ENCODE assay signal across 8 cellular contexts in the genomic region with DNA sequence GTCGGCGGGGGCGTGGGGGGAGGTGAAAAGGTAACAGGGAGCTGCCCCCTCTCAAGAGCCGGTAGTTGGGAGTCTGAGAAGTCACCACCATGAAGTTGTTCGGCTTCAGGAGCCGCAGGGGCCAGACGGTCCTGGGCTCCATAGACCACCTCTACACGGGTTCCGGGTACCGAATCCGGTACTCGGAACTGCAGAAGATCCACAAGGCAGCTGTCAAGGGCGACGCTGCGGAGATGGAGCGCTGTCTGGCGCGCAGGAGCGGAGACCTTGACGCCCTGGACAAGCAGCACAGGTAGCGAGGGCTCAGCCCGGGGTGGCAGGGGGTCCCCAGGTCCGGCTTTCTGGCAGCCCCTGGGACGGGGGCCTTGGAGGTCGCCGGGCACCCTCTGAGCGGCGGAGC. TPM values are rescaled to one million over a fixed set of nuclear protein-coding genes. Genes with fewer than 3 reads are reported as not detected.
DNase-seq lines count a peak whose midpoint lies in the region; ATAC-seq and TF ChIP-seq lines count a peak whose summit lies in the region.

No MANE protein-coding gene starts in this region.

- POLR2A ChIA-PET in PC-9 (lab: Charles Lee; ENCODE audit: unreplicated experiment) = no interaction called here

- no peaks in the 10 kb centered on the region for H3K4me1 Mint-ChIP-seq in stimulated activated effector memory CD8-positive, alpha-beta T cell treated with anti-CD3 and anti-CD28 coated beads, Interleukin-12 subunit alpha, Interleukin-12 subunit beta, amount 100 ng/mL, for 72 hours

- TSS peak; percentile 80 for BruUV-seq in PC-9 (replicated peaks; lab: Mats Ljungman, UMichigan)

- 0 out of 2 replicates have a peak, but pooled peaks cover 6% of the 10 kb centered on the region for H3K4me1 ChIP-seq in PC-9 (replicated peaks; ENCODE audit: insufficient read depth)
- peaks cover 0 to 11% (median 0%) of the 10 kb centered on the region in 3 donors for H3K4me1 ChIP-seq in gastroesophageal sphincter

- CTCF ChIA-PET in PC-9 (lab: Charles Lee) = no interaction called here

- H3K4me3 ChIP-seq in PC-9 (peak overlapping the region; percentile 68), epithelial cell of proximal tubule (ENCODE audit: low read depth, low read length) (peak overlapping the region; percentile 55), gastroesophageal sphincter (peak overlapping the region in 1 of 2 donors; percentile 54)

- no CpG with 5 or more reads among the region's 28 CpGs for WGBS in gastroesophageal sphincter (ENCODE audit: low coverage in 1 of 2), 2 donors

- DNase-seq in NCI-H1417 (lab: John Stamatoyannopoulos, UW) (peak in 2 of 3 experiments; percentile 49 to 51), NCI-H1417 treated with DMSO at 0.1 percent for 48 hours (lab: John Stamatoyannopoulos, UW) (no peak), PC-9 (no peak), epithelial cell of proximal tubule (ENCODE audit: low read depth) (no peak), activated gamma-delta T cell (lab: John Stamatoyannopoulos, UW) (no peak), NCI-H510A treated with DMSO at 0.1 percent for 48 hours (lab: John Stamatoyannopoulos, UW) (no peak)
- DNase-seq in stimulated activated effector memory CD8-positive, alpha-beta T cell treated with anti-CD3 and anti-CD28 coated beads, Interleukin-12 subunit alpha, Interleukin-12 subunit beta, amount 100 ng/mL, for 72 hours (ENCODE audit: low spot score in 2 of 2) = no peak

- no peak for TF ChIP-seq POLR2A in gastroesophageal sphincter (IDR thresholded peaks at IDR 0.05)

- intact Hi-C loops in PC-9 (cut with micrococcal nuclease; ENCODE audit: unreplicated experiment) = no loop called here

- no peaks in the 10 kb centered on the region for H3K9me3 ChIP-seq in PC-9 (ENCODE audit: insufficient read depth, low read depth)
- no peaks in the 10 kb centered on the region for H3K9me3 ChIP-seq in gastroesophageal sphincter

- peak overlapping the region; percentile 71 for H2AFZ ChIP-seq in PC-9

- H3K27me3 ChIP-seq in PC-9 (ENCODE audit: insufficient read depth, low read depth) (no peaks in the 10 kb centered on the region), gastroesophageal sphincter (peaks cover 11% of the 10 kb centered on the region)

- H4K20me1 ChIP-seq in PC-9 (ENCODE audit: insufficient read depth) = no peaks in the 10 kb centered on the region

- H3K9me3 Mint-ChIP-seq in stimulated activated effector memory CD8-positive, alpha-beta T cell treated with anti-CD3 and anti-CD28 coated beads, Interleukin-12 subunit alpha, Interleukin-12 subunit beta, amount 100 ng/mL, for 72 hours = no peaks in the 10 kb centered on the region

- H3K27ac ChIP-seq in PC-9 = no peak overlapping the region
- H3K27ac ChIP-seq in gastroesophageal sphincter = no peak overlapping the region

- H3K79me2 ChIP-seq in PC-9 (ENCODE audit: low read depth) = no peaks in the 10 kb centered on the region

- H3K36me3 Mint-ChIP-seq in stimulated activated effector memory CD8-positive, alpha-beta T cell treated with anti-CD3 and anti-CD28 coated beads, Interleukin-12 subunit alpha, Interleukin-12 subunit beta, amount 100 ng/mL, for 72 hours = peaks cover 3% of the 10 kb centered on the region

- H3K4me2 ChIP-seq in PC-9 = peak overlapping the region; percentile 83

- H3F3A ChIP-seq in PC-9 (ENCODE audit: insufficient read depth, low read depth) = no peaks in the 10 kb centered on the region

- H3K4me3 Mint-ChIP-seq in stimulated activated effector memory CD8-positive, alpha-beta T cell treated with anti-CD3 and anti-CD28 coated beads, Interleukin-12 subunit alpha, Interleukin-12 subunit beta, amount 100 ng/mL, for 72 hours = peak overlapping the region; percentile 89

- no peak for TF ChIP-seq EP300 in gastroesophageal sphincter (IDR thresholded peaks at IDR 0.05)

- no peaks in the 10 kb centered on the region for H3K9me2 ChIP-seq in PC-9 (ENCODE audit: insufficient read depth)

- peak; percentile 19 for ATAC-seq in stimulated activated effector memory CD8-positive, alpha-beta T cell treated with anti-CD3 and anti-CD28 coated beads, Interleukin-12 subunit alpha, Interleukin-12 subunit beta, amount 100 ng/mL, for 72 hours
- ATAC-seq in gastroesophageal sphincter = no peak

- H3K27ac Mint-ChIP-seq in stimulated activated effector memory CD8-positive, alpha-beta T cell treated with anti-CD3 and anti-CD28 coated beads, Interleukin-12 subunit alpha, Interleukin-12 subunit beta, amount 100 ng/mL, for 72 hours = peak overlapping the region; percentile 91

- TF ChIP-seq CTCF in PC-9 (conservative IDR thresholded peaks at IDR 0.05) (no peak), epithelial cell of proximal tubule (conservative IDR thresholded peaks at IDR 0.05; ENCODE audit: low read depth, low read length) (no peak), gastroesophageal sphincter (IDR thresholded peaks at IDR 0.05) (no peak)

- no peaks in the 10 kb centered on the region for H3K36me3 ChIP-seq in PC-9 (ENCODE audit: low read depth)
- H3K36me3 ChIP-seq in gastroesophageal sphincter = no peaks in the 10 kb centered on the region

RNA-seq across cellular contexts. Expression of a gene that starts 47.1 kb away (rescaled TPM):
- total RNA-seq in PC-9 (2021) (23.8 and 25.8 TPM in 2 replicates), epithelial cell of proximal tubule (7.7 and 9.5 TPM in 2 replicates), gastroesophageal sphincter (10 to 100 TPM in 1 of 4 donors, 1 to 10 TPM in 3; 4.0 to 16.3 (median 5.1) TPM)

Comparison
In these comparisons a context has a peak if more than half of its experiments do, and no peak if none do; other contexts are left out.
1. DNase-seq: peak in NCI-H1417 (2 of 3); none in NCI-H1417 treated with DMSO at 0.1 percent for 48 hours (single experiment), PC-9 (0 of 2), epithelial cell of proximal tubule (single experiment), stimulated activated effector memory CD8-positive, alpha-beta T cell treated with anti-CD3 and anti-CD28 coated beads, Interleukin-12 subunit alpha, Interleukin-12 subunit beta, amount 100 ng/mL, for 72 hours (0 of 2), activated gamma-delta T cell (single experiment) and NCI-H510A treated with DMSO at 0.1 percent for 48 hours (single experiment).